ENCODE assay signal across 26 cellular contexts in the genomic region with DNA sequence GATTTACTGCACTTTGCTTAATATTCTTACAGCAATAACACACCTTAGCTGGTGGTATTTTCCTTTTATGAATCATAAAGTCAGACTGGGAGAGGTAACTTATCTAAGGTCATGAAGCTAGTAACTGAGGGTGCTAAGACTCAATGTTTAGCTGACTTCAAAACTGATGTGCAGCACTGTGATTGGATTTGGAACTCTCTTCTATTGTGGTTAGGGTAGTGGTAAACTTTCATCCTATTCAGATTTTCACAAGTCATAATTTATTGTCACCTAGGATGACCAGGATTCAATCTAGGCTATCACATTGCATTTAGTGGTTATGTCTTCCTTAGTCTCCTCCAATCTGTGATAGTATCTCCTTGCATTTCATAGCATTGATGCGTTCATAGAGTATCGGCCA. TPM values are rescaled to one million over a fixed set of nuclear protein-coding genes. Genes with fewer than 3 reads are reported as not detected.
DNase-seq lines count a peak whose midpoint lies in the region; ATAC-seq and TF ChIP-seq lines count a peak whose summit lies in the region.
"Had no signal": no experiment of that assay in that cellular context is flagged by ENCODE, and none has a peak within 500 bp of the region (broad histone marks: within the 10 kb centered on the region; RNA-seq: fewer than 3 reads in every experiment).

No MANE protein-coding gene starts in this region.

- H3K27ac ChIP-seq in CD4-positive, alpha-beta T cell (ENCODE audit: low read depth, low read length), result no peak overlapping the region
- H3K27ac ChIP-seq: gastroesophageal sphincter, skin epidermis, suprapubic skin had no signal

- peak; percentile 84 for ATAC-seq in activated CD4-positive, alpha-beta T cell treated with anti-CD3 and anti-CD28 coated beads for 36 hours
- peak; percentile 84 for ATAC-seq in CD4-positive, alpha-beta T cell (ENCODE audit: poor library complexity)
- ATAC-seq in activated T-helper 17 cell treated with anti-CD3 and anti-CD28 coated beads, Interleukin-2, amount 50 U/mL, for 72 hours (replicated peaks), result peak; percentile 86
- ATAC-seq in mucosa of descending colon (peak; percentile 35), GM21423 (IDR thresholded peaks at IDR 0.05; ENCODE audit: unreplicated experiment) (no peak)
- ATAC-seq: activated CD8-positive, alpha-beta memory T cell treated with anti-CD3 and anti-CD28 coated beads, Interleukin-2, amount 10 ng/mL, durations not matched to agents 7 days and 5 days; gastroesophageal sphincter; Panc1 had no signal

- no peak for DNase-seq in activated CD4-positive, alpha-beta T cell treated with anti-CD3 and anti-CD28 coated beads for 36 hours
- DNase-seq in activated CD4-positive, alpha-beta T cell treated with anti-CD3 and anti-CD28 coated beads for 48 hours, result no peak
- DNase-seq in CD4-positive, alpha-beta T cell, result no peak
- DNase-seq in mucosa of descending colon, result no peak
- DNase-seq in iPS-NIHi7 (ENCODE audit: extremely low spot score), result no peak
- DNase-seq in NCI-H2171 (lab: John Stamatoyannopoulos, UW), result no peak
- DNase-seq: 8988T; activated CD4-positive, CD25-positive, alpha-beta regulatory T cell treated with anti-CD3 and anti-CD28 coated beads, Interleukin-2, amount 50 U/mL, for 72 hours; activated CD8-positive, alpha-beta memory T cell treated with anti-CD3 and anti-CD28 coated beads, Interleukin-2, amount 10 ng/mL, durations not matched to agents 7 days and 5 days; activated effector memory CD4-positive, alpha-beta T cell treated with Interleukin-2 at 50 U/mL for 16 hours; AML-193; anterior cingulate cortex; Caco-2; DMS79 treated with DMSO at 0.1 percent for 48 hours; NCI-H146; NCI-H510A treated with DMSO at 0.1 percent for 48 hours; SHP77 treated with DMSO at 0.1 percent for 48 hours; stimulated activated CD4-positive, alpha-beta T cell treated with anti-CD3 and anti-CD28 coated beads, Interleukin-1b, Interleukin-23, amount 100 ng/mL, for 48 hours; SW 1271 had no signal

- H3K27me3 ChIP-seq in CD4-positive, alpha-beta T cell (ENCODE audit: control insufficient read depth, insufficient read depth, low read length), result no peaks in the 10 kb centered on the region
- H3K27me3 ChIP-seq: gastroesophageal sphincter, suprapubic skin had no signal

- H3K27me3 Mint-ChIP-seq in activated CD4-positive, alpha-beta T cell treated with anti-CD3 and anti-CD28 coated beads for 36 hours, result no peaks in the 10 kb centered on the region
- no peaks in the 10 kb centered on the region for H3K27me3 Mint-ChIP-seq in CD4-positive, alpha-beta T cell
- H3K27me3 Mint-ChIP-seq in activated T-helper 17 cell treated with anti-CD3 and anti-CD28 coated beads, Interleukin-2, amount 50 U/mL, for 72 hours, result no peaks in the 10 kb centered on the region
- H3K27me3 Mint-ChIP-seq: activated CD8-positive, alpha-beta memory T cell treated with anti-CD3 and anti-CD28 coated beads, Interleukin-2, amount 10 ng/mL, durations not matched to agents 7 days and 5 days had no signal

- peaks cover 3% of the 10 kb centered on the region for H3K9me3 Mint-ChIP-seq in activated CD4-positive, alpha-beta T cell treated with anti-CD3 and anti-CD28 coated beads for 36 hours (ENCODE audit: low read depth)
- no peaks in the 10 kb centered on the region for H3K9me3 Mint-ChIP-seq in CD4-positive, alpha-beta T cell
- H3K9me3 Mint-ChIP-seq in activated T-helper 17 cell treated with anti-CD3 and anti-CD28 coated beads, Interleukin-2, amount 50 U/mL, for 72 hours, result no peaks in the 10 kb centered on the region

- H3K4me3 ChIP-seq in mucosa of descending colon, result no peak overlapping the region
- H3K4me3 ChIP-seq: gastroesophageal sphincter, lung, skin epidermis, suprapubic skin had no signal

- no peaks in the 10 kb centered on the region for H3K9me3 ChIP-seq in CD4-positive, alpha-beta T cell (ENCODE audit: control insufficient read depth, low read length)
- no peaks in the 10 kb centered on the region for H3K9me3 ChIP-seq in mucosa of descending colon
- H3K9me3 ChIP-seq: Caco-2, gastroesophageal sphincter, suprapubic skin had no signal

- peak overlapping the region; percentile 56 for H3K27ac Mint-ChIP-seq in activated CD4-positive, alpha-beta T cell treated with anti-CD3 and anti-CD28 coated beads for 36 hours
- peak overlapping the region; percentile 78 for H3K27ac Mint-ChIP-seq in CD4-positive, alpha-beta T cell
- H3K27ac Mint-ChIP-seq in activated T-helper 17 cell treated with anti-CD3 and anti-CD28 coated beads, Interleukin-2, amount 50 U/mL, for 72 hours, result peak overlapping the region; percentile 34
- H3K27ac Mint-ChIP-seq: activated CD8-positive, alpha-beta memory T cell treated with anti-CD3 and anti-CD28 coated beads, Interleukin-2, amount 10 ng/mL, durations not matched to agents 7 days and 5 days had no signal

- H3K36me3 ChIP-seq in mucosa of descending colon (ENCODE audit: low read depth), result no peaks in the 10 kb centered on the region
- H3K36me3 ChIP-seq: gastroesophageal sphincter, suprapubic skin had no signal

- H3K4me1 ChIP-seq in mucosa of descending colon (ENCODE audit: low read depth), result peaks cover 23% of the 10 kb centered on the region
- H3K4me1 ChIP-seq: Caco-2, suprapubic skin had no signal

- peaks cover 71% of the 10 kb centered on the region for H3K4me1 Mint-ChIP-seq in activated CD4-positive, alpha-beta T cell treated with anti-CD3 and anti-CD28 coated beads for 36 hours
- H3K4me1 Mint-ChIP-seq in CD4-positive, alpha-beta T cell (ENCODE audit: low read depth), result peaks cover 75% of the 10 kb centered on the region
- H3K4me1 Mint-ChIP-seq in activated T-helper 17 cell treated with anti-CD3 and anti-CD28 coated beads, Interleukin-2, amount 50 U/mL, for 72 hours, result peaks cover 43% of the 10 kb centered on the region

- peaks cover 12% of the 10 kb centered on the region for H3K36me3 Mint-ChIP-seq in activated CD4-positive, alpha-beta T cell treated with anti-CD3 and anti-CD28 coated beads for 36 hours (ENCODE audit: low read depth)
- H3K36me3 Mint-ChIP-seq in CD4-positive, alpha-beta T cell (ENCODE audit: low read depth), result peaks cover 13% of the 10 kb centered on the region
- no peaks in the 10 kb centered on the region for H3K36me3 Mint-ChIP-seq in activated T-helper 17 cell treated with anti-CD3 and anti-CD28 coated beads, Interleukin-2, amount 50 U/mL, for 72 hours (ENCODE audit: low read depth)

- CTCF ChIA-PET in activated CD4-positive, alpha-beta T cell treated with anti-CD3 and anti-CD28 coated beads for 36 hours (lab: Charles Lee), result interaction anchor here (0.9 to 1.6 kb wide), 4 partner anchors 14 to 49 kb away, joined by 3 to 4 read pairs (median 3); a partner anchor contains a TSS
- CTCF ChIA-PET in CD4-positive, alpha-beta T cell (lab: Charles Lee), result interaction anchor here (1.5 to 2.1 kb wide), 3 partner anchors 40 to 51 kb away, joined by 4 to 8 read pairs (median 8); no protein-coding TSS in a partner anchor

- TF ChIP-seq CTCF in CD4-positive, alpha-beta T cell (IDR thresholded peaks at IDR 0.05), result no peak
- TF ChIP-seq CTCF in mucosa of descending colon (IDR thresholded peaks at IDR 0.05), result no peak

- intact Hi-C loops in activated CD4-positive, alpha-beta T cell treated with anti-CD3 and anti-CD28 coated beads for 36 hours (cut with DNase I, micrococcal nuclease), result loop anchor here in 1 of 2 experiments (2.0 kb wide), 1 partner anchor 18 kb away; a partner anchor contains a TSS
- intact Hi-C loops in CD4-positive, alpha-beta T cell (cut with DNase I, micrococcal nuclease), result loop anchor here in 1 of 2 experiments (2.0 kb wide), 1 partner anchor 16 kb away; no protein-coding TSS in a partner anchor
- intact Hi-C loops in mucosa of descending colon (cut with DNase I, micrococcal nuclease), result no loop called here

- POLR2A ChIA-PET in activated CD4-positive, alpha-beta T cell treated with anti-CD3 and anti-CD28 coated beads for 36 hours (lab: Charles Lee), result interaction anchor here (1.0 kb wide), 2 partner anchors 16 to 427 kb away, joined by 3 to 7 read pairs; a partner anchor contains a TSS
- POLR2A ChIA-PET in CD4-positive, alpha-beta T cell (lab: Charles Lee), result interaction anchor here (0.6 to 1.5 kb wide), 4 partner anchors 8 to 132 kb away, joined by 3 to 10 read pairs (median 4); a partner anchor contains a TSS

- H3K4me3 Mint-ChIP-seq in activated CD4-positive, alpha-beta T cell treated with anti-CD3 and anti-CD28 coated beads for 36 hours, result no peak overlapping the region
- peak overlapping the region; percentile 55 for H3K4me3 Mint-ChIP-seq in CD4-positive, alpha-beta T cell
- peak overlapping the region; percentile 49 for H3K4me3 Mint-ChIP-seq in activated T-helper 17 cell treated with anti-CD3 and anti-CD28 coated beads, Interleukin-2, amount 50 U/mL, for 72 hours
- H3K4me3 Mint-ChIP-seq: activated CD8-positive, alpha-beta memory T cell treated with anti-CD3 and anti-CD28 coated beads, Interleukin-2, amount 10 ng/mL, durations not matched to agents 7 days and 5 days had no signal

RNA-seq across cellular contexts. Expression of a gene that starts 18.9 kb away (rescaled TPM):
- total RNA-seq in activated CD4-positive, alpha-beta T cell treated with anti-CD3 and anti-CD28 coated beads for 36 hours, result 100 to 1,000 TPM in 1 of 2 experiments, 10 to 100 TPM in 1; 75.5 to 130 TPM
- total RNA-seq in CD4-positive, alpha-beta T cell, result 100 to 1,000 TPM; 138 to 145 TPM
- total RNA-seq in activated T-helper 17 cell treated with anti-CD3 and anti-CD28 coated beads, Interleukin-2, amount 50 U/mL, for 72 hours, result 10 to 100 TPM; 40.0 to 63.2 TPM
- 10 to 100 TPM; 45.8 to 82.2 (median 76.3) TPM for total RNA-seq in mucosa of descending colon
